2 cellular contexts compared by ENCODE assay signal in the genomic region with DNA sequence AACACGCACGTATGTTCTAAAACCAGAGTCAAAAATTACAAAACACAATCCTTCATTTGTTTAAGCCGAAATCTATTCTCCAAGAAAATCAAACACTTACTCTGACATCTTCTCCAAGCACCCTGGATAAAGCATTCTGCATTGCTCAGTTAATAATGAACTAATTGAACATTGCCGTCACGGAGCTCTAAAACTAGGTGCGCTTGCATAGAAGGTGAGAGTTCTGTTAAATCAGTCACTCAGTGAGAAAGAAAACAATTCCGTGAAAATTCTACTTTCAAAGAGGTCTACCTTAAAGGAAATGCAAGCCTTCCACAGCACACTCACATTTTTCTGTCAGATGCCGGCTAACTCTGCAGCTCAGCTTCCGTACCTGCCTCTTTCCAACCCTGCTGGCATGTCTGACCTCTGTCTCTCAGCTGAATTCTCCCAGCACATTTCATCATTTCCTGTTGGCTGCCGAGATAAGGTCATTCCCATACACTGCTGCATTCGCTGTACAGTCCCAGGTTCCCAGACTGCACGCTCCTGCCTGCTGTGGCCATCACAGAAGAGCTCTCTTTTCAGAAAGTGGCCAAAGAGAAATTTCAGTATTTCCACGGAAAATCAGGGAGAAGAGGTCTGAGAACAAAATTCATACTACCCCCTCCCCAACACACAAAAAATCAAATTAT.
TF ChIP-seq lines count a peak whose summit lies in the region.

No MANE protein-coding gene starts in this region.

TF ChIP-seq in HCT116, 20 proteins besides CTCF, POLR2A, EP300 and RAD21 (continued from another document):
- TF ChIP-seq, protein P1, sequence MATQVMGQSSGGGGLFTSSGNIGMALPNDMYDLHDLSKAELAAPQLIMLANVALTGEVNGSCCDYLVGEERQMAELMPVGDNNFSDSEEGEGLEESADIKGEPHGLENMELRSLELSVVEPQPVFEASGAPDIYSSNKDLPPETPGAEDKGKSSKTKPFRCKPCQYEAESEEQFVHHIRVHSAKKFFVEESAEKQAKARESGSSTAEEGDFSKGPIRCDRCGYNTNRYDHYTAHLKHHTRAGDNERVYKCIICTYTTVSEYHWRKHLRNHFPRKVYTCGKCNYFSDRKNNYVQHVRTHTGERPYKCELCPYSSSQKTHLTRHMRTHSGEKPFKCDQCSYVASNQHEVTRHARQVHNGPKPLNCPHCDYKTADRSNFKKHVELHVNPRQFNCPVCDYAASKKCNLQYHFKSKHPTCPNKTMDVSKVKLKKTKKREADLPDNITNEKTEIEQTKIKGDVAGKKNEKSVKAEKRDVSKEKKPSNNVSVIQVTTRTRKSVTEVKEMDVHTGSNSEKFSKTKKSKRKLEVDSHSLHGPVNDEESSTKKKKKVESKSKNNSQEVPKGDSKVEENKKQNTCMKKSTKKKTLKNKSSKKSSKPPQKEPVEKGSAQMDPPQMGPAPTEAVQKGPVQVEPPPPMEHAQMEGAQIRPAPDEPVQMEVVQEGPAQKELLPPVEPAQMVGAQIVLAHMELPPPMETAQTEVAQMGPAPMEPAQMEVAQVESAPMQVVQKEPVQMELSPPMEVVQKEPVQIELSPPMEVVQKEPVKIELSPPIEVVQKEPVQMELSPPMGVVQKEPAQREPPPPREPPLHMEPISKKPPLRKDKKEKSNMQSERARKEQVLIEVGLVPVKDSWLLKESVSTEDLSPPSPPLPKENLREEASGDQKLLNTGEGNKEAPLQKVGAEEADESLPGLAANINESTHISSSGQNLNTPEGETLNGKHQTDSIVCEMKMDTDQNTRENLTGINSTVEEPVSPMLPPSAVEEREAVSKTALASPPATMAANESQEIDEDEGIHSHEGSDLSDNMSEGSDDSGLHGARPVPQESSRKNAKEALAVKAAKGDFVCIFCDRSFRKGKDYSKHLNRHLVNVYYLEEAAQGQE (IDR thresholded peaks at IDR 0.05; ENCODE audit: low read depth): no peak
- TF ChIP-seq EZH2phosphoT487 (IDR thresholded peaks at IDR 0.05; ENCODE audit: borderline replicate concordance) (no peak), CEBPB (IDR thresholded peaks at IDR 0.05; ENCODE audit: low read depth) (peak; percentile 73), TCF7L2 (IDR thresholded peaks at IDR 0.05; ENCODE audit: borderline replicate concordance, extremely low read depth, insufficient read depth, insufficient read length) (no peak), SRF (IDR thresholded peaks at IDR 0.05; ENCODE audit: low read depth) (no peak), ELF1 (IDR thresholded peaks at IDR 0.05; ENCODE audit: borderline replicate concordance, low read depth) (no peak), SP1 (IDR thresholded peaks at IDR 0.05; ENCODE audit: low read depth) (peak; percentile 34; the same call in 1 of the 2 replicates), ZNF274 (IDR thresholded peaks at IDR 0.05; ENCODE audit: low read depth, low read length) (no peak), EZH2 (IDR thresholded peaks at IDR 0.05) (no peak), EGR1 (IDR thresholded peaks at IDR 0.05; ENCODE audit: low read depth) (no peak), ZFX (IDR thresholded peaks at IDR 0.05) (no peak), SIN3A (IDR thresholded peaks at IDR 0.05; ENCODE audit: low read depth) (peak; percentile 42; the same call in 1 of the 2 replicates), YY1 (IDR thresholded peaks at IDR 0.05; ENCODE audit: extremely low read depth, insufficient replicate concordance, low read depth, low read length) (no peak)
- TF ChIP-seq, protein P2, sequence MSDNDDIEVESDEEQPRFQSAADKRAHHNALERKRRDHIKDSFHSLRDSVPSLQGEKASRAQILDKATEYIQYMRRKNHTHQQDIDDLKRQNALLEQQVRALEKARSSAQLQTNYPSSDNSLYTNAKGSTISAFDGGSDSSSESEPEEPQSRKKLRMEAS (IDR thresholded peaks at IDR 0.05): peak; percentile 32; the same call in 1 of the 2 replicates
- TF ChIP-seq, protein P3, sequence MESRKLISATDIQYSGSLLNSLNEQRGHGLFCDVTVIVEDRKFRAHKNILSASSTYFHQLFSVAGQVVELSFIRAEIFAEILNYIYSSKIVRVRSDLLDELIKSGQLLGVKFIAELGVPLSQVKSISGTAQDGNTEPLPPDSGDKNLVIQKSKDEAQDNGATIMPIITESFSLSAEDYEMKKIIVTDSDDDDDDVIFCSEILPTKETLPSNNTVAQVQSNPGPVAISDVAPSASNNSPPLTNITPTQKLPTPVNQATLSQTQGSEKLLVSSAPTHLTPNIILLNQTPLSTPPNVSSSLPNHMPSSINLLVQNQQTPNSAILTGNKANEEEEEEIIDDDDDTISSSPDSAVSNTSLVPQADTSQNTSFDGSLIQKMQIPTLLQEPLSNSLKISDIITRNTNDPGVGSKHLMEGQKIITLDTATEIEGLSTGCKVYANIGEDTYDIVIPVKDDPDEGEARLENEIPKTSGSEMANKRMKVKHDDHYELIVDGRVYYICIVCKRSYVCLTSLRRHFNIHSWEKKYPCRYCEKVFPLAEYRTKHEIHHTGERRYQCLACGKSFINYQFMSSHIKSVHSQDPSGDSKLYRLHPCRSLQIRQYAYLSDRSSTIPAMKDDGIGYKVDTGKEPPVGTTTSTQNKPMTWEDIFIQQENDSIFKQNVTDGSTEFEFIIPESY (IDR thresholded peaks at IDR 0.05; ENCODE audit: extremely low read depth, insufficient replicate concordance, low read length): no peak
- TF ChIP-seq, protein P4, sequence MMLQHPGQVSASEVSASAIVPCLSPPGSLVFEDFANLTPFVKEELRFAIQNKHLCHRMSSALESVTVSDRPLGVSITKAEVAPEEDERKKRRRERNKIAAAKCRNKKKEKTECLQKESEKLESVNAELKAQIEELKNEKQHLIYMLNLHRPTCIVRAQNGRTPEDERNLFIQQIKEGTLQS (IDR thresholded peaks at IDR 0.05): peak; percentile 58; the same call in 1 of the 2 replicates

TF ChIP-seq in SK-N-SH, 30 proteins besides CTCF, POLR2A, EP300 and RAD21 (continued from another document):
- TF ChIP-seq, protein P5, sequence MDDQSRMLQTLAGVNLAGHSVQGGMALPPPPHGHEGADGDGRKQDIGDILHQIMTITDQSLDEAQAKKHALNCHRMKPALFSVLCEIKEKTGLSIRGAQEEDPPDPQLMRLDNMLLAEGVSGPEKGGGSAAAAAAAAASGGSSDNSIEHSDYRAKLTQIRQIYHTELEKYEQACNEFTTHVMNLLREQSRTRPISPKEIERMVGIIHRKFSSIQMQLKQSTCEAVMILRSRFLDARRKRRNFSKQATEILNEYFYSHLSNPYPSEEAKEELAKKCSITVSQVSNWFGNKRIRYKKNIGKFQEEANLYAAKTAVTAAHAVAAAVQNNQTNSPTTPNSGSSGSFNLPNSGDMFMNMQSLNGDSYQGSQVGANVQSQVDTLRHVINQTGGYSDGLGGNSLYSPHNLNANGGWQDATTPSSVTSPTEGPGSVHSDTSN (IDR thresholded peaks at IDR 0.05): peak; percentile 26; the same call in 1 of the 2 replicates
- peak; percentile 38 for TF ChIP-seq CHD2 (IDR thresholded peaks at IDR 0.05; ENCODE audit: low read length, partially characterized antibody)
- TF ChIP-seq GATA2 (CRISPR knock-in tag; IDR thresholded peaks at IDR 0.05): peak; percentile 68
- TF ChIP-seq, protein P1 (IDR thresholded peaks at IDR 0.05; ENCODE audit: low read depth, low read length): no peak
- TF ChIP-seq, protein P6, sequence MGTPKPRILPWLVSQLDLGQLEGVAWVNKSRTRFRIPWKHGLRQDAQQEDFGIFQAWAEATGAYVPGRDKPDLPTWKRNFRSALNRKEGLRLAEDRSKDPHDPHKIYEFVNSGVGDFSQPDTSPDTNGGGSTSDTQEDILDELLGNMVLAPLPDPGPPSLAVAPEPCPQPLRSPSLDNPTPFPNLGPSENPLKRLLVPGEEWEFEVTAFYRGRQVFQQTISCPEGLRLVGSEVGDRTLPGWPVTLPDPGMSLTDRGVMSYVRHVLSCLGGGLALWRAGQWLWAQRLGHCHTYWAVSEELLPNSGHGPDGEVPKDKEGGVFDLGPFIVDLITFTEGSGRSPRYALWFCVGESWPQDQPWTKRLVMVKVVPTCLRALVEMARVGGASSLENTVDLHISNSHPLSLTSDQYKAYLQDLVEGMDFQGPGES (IDR thresholded peaks at IDR 0.05; ENCODE audit: low read depth, low read length): no peak
- peak; percentile 52 for TF ChIP-seq GABPA (IDR thresholded peaks at IDR 0.05; ENCODE audit: low read depth)
- TF ChIP-seq SMC3 (IDR thresholded peaks at IDR 0.05; ENCODE audit: low read depth, low read length): no peak
- TF ChIP-seq YY1 (IDR thresholded peaks at IDR 0.05; ENCODE audit: low read depth): no peak
- TF ChIP-seq, protein P7, sequence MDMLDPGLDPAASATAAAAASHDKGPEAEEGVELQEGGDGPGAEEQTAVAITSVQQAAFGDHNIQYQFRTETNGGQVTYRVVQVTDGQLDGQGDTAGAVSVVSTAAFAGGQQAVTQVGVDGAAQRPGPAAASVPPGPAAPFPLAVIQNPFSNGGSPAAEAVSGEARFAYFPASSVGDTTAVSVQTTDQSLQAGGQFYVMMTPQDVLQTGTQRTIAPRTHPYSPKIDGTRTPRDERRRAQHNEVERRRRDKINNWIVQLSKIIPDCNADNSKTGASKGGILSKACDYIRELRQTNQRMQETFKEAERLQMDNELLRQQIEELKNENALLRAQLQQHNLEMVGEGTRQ (IDR thresholded peaks at IDR 0.05; ENCODE audit: borderline replicate concordance, low read depth, low read length): no peak
- TF ChIP-seq TEAD4 (IDR thresholded peaks at IDR 0.05; ENCODE audit: borderline replicate concordance, insufficient read depth): no peak
- no peak for TF ChIP-seq MEF2A (IDR thresholded peaks at IDR 0.05; ENCODE audit: borderline replicate concordance, low read depth)
- TF ChIP-seq POLR2AphosphoS5 (IDR thresholded peaks at IDR 0.05; ENCODE audit: low read depth, low read length): peak; percentile 27; the same call in 1 of the 2 replicates
- TF ChIP-seq FOSL2 (IDR thresholded peaks at IDR 0.05; ENCODE audit: borderline replicate concordance, low read depth): no peak
- TF ChIP-seq TCF12 (IDR thresholded peaks at IDR 0.05): no peak
- TF ChIP-seq FOXJ3 (CRISPR knock-in tag; IDR thresholded peaks at IDR 0.05): peak; percentile 57; the same call in 1 of the 2 replicates
- TF ChIP-seq, protein P2 (IDR thresholded peaks at IDR 0.05; ENCODE audit: low read depth): no peak
- TF ChIP-seq MXI1 (IDR thresholded peaks at IDR 0.05; ENCODE audit: low read depth, low read length): peak; percentile 60; the same call in 1 of the 2 replicates
- TF ChIP-seq, protein P8, sequence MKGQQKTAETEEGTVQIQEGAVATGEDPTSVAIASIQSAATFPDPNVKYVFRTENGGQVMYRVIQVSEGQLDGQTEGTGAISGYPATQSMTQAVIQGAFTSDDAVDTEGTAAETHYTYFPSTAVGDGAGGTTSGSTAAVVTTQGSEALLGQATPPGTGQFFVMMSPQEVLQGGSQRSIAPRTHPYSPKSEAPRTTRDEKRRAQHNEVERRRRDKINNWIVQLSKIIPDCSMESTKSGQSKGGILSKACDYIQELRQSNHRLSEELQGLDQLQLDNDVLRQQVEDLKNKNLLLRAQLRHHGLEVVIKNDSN (IDR thresholded peaks at IDR 0.05; ENCODE audit: borderline replicate concordance, low read depth): no peak
- no peak for TF ChIP-seq RXRA (IDR thresholded peaks at IDR 0.05; ENCODE audit: borderline replicate concordance, low read depth)
- TF ChIP-seq RFX5 (IDR thresholded peaks at IDR 0.05; ENCODE audit: low read length): no peak
TF ChIP-seq in SK-N-SH: peak in this region for 9.
